ENCODE assay signal across 25 cellular contexts in the genomic region with DNA sequence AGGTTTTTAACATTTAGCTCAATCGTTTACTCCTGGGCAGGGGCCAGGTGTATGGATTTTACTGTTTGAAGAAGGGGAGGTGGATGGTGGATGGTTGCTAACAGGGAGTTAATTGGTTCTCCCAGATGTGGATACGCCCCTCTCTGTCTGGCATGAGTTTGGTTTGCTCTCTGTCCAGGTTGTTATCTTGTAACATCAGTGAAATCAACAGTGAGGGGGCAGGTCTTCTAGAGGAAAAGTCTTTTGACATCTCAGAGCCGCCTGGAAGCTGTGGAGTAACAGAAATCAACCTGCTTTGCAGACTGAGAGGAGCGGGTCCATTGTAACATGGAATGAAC.
"Had no signal": no experiment of that assay in that cellular context is flagged by ENCODE, and none has a peak within 500 bp of the region (broad histone marks: within the 10 kb centered on the region; RNA-seq: fewer than 3 reads in every experiment).

No MANE protein-coding gene starts in this region.

- H3K36me3 ChIP-seq: brain microvascular endothelial cell, pancreas, thyroid gland had no signal

- FAIRE-seq: pancreas had no signal

- H3K4me1 Mint-ChIP-seq: activated CD4-positive, alpha-beta T cell treated with anti-CD3 and anti-CD28 coated beads, Interleukin-2, amount 10 ng/mL, durations not matched to agents 7 days and 5 days; memory B cell had no signal

- H3K9me3 ChIP-seq: pancreas, psoas muscle, thyroid gland had no signal

- H3K27me3 Mint-ChIP-seq: activated CD4-positive, alpha-beta T cell treated with anti-CD3 and anti-CD28 coated beads, Interleukin-2, amount 10 ng/mL, durations not matched to agents 7 days and 5 days; dendritic cell treated with granulocyte-macrophage colony-stimulating factor and Interleukin-4, amounts not matched to agents 40 ng/mL and 50 ng/mL, for 4 days; memory B cell; natural killer cell treated with Interleukin-12 subunit alpha and Interleukin-12 subunit beta and Interleukin-15 and Interleukin-18, amount 100 ng/mL, for 72 hours; stimulated activated naive CD8-positive, alpha-beta T cell treated with anti-CD3 and anti-CD28 coated beads, Interleukin-15, Interleukin-2, amounts not matched to agents 100 ng/mL and 50 ng/mL, for 24 hours had no signal

- H3K27me3 ChIP-seq: brain microvascular endothelial cell, foreskin keratinocyte, pancreas, thyroid gland had no signal

- H3K27ac Mint-ChIP-seq: activated CD4-positive, alpha-beta T cell treated with anti-CD3 and anti-CD28 coated beads, Interleukin-2, amount 10 ng/mL, durations not matched to agents 7 days and 5 days; activated CD8-positive, alpha-beta T cell treated with anti-CD3 and anti-CD28 coated beads, Interleukin-2, amount 10 ng/mL, durations not matched to agents 7 days and 5 days; activated T-helper 1 cell treated with anti-CD3 and anti-CD28 coated beads, Interleukin-12 subunit alpha, Interleukin-12 subunit beta, Interleukin-2, Interleukin-4 antibody, amounts not matched to agents 30 ng/mL and 10 ng/mL and 1 ng/mL, durations not matched to agents 14 hours and 24 hours and 36 hours; dendritic cell treated with granulocyte-macrophage colony-stimulating factor and Interleukin-4, amounts not matched to agents 40 ng/mL and 50 ng/mL, for 4 days; natural killer cell treated with Interleukin-12 subunit alpha and Interleukin-12 subunit beta and Interleukin-15 and Interleukin-18, amount 100 ng/mL, for 72 hours; stimulated activated naive CD8-positive, alpha-beta T cell treated with anti-CD3 and anti-CD28 coated beads, Interleukin-15, Interleukin-2, amounts not matched to agents 100 ng/mL and 50 ng/mL, for 24 hours; T-helper 2 cell treated with Interferon-gamma antibody and Interleukin-4, amounts not matched to agents 5 μg/mL and 100 μg/mL, for 36 hours had no signal

- H3K4me3 Mint-ChIP-seq: activated CD4-positive, alpha-beta T cell treated with anti-CD3 and anti-CD28 coated beads, Interleukin-2, amount 10 ng/mL, durations not matched to agents 7 days and 5 days; activated CD8-positive, alpha-beta T cell treated with anti-CD3 and anti-CD28 coated beads, Interleukin-2, amount 10 ng/mL, durations not matched to agents 7 days and 5 days; activated T-helper 1 cell treated with anti-CD3 and anti-CD28 coated beads, Interleukin-12 subunit alpha, Interleukin-12 subunit beta, Interleukin-2, Interleukin-4 antibody, amounts not matched to agents 30 ng/mL and 10 ng/mL and 1 ng/mL, durations not matched to agents 14 hours and 24 hours and 36 hours; dendritic cell treated with granulocyte-macrophage colony-stimulating factor and Interleukin-4, amounts not matched to agents 40 ng/mL and 50 ng/mL, for 4 days; memory B cell; natural killer cell treated with Interleukin-12 subunit alpha and Interleukin-12 subunit beta and Interleukin-15 and Interleukin-18, amount 100 ng/mL, for 72 hours; stimulated activated naive CD8-positive, alpha-beta T cell treated with anti-CD3 and anti-CD28 coated beads, Interleukin-15, Interleukin-2, amounts not matched to agents 100 ng/mL and 50 ng/mL, for 24 hours; T-helper 2 cell treated with Interferon-gamma antibody and Interleukin-4, amounts not matched to agents 5 μg/mL and 100 μg/mL, for 36 hours had no signal

- H3K9me3 Mint-ChIP-seq: activated CD4-positive, alpha-beta T cell treated with anti-CD3 and anti-CD28 coated beads, Interleukin-2, amount 10 ng/mL, durations not matched to agents 7 days and 5 days; activated naive CD4-positive, alpha-beta T cell treated with anti-CD3 and anti-CD28 coated beads, Interleukin-2, amount 50 U/mL, for 72 hours; activated T-helper 1 cell treated with anti-CD3 and anti-CD28 coated beads, Interleukin-12 subunit alpha, Interleukin-12 subunit beta, Interleukin-2, Interleukin-4 antibody, amounts not matched to agents 30 ng/mL and 10 ng/mL and 1 ng/mL, durations not matched to agents 14 hours and 24 hours and 36 hours; dendritic cell treated with granulocyte-macrophage colony-stimulating factor and Interleukin-4, amounts not matched to agents 40 ng/mL and 50 ng/mL, for 4 days; memory B cell; natural killer cell treated with Interleukin-12 subunit alpha and Interleukin-12 subunit beta and Interleukin-15 and Interleukin-18, amount 100 ng/mL, for 72 hours; stimulated activated naive CD8-positive, alpha-beta T cell treated with anti-CD3 and anti-CD28 coated beads, Interleukin-15, Interleukin-2, amounts not matched to agents 100 ng/mL and 50 ng/mL, for 24 hours; T-helper 2 cell treated with Interferon-gamma antibody and Interleukin-4, amounts not matched to agents 5 μg/mL and 100 μg/mL, for 36 hours had no signal

- DNase-seq: activated CD4-positive, alpha-beta T cell treated with anti-CD3 and anti-CD28 coated beads, Interleukin-2, amount 10 ng/mL, durations not matched to agents 7 days and 5 days; activated CD4-positive, CD25-positive, alpha-beta regulatory T cell treated with anti-CD3 and anti-CD28 coated beads, Interleukin-2, amount 50 U/mL, for 72 hours; activated CD8-positive, alpha-beta T cell treated with anti-CD3 and anti-CD28 coated beads, Interleukin-2, amount 10 ng/mL, durations not matched to agents 7 days and 5 days; activated gamma-delta T cell treated with Interleukin-2 at 50 U/mL for 16 hours; aorta; brain microvascular endothelial cell; effector CD4-positive, alpha-beta T cell; foreskin keratinocyte; hippocampal formation; left ventricle myocardium superior; psoas muscle; right cardiac atrium; stimulated activated CD4-positive, alpha-beta T cell treated with anti-CD3 and anti-CD28 coated beads, Interleukin-12 subunit alpha, Interleukin-12 subunit beta, amount 100 ng/mL, for 4 hours; stimulated activated CD4-positive, alpha-beta T cell treated with anti-CD3 and anti-CD28 coated beads, Interleukin-4, amount 100 ng/mL, for 4 hours; substantia nigra; thyroid gland had no signal

- H3K36me3 Mint-ChIP-seq: natural killer cell treated with Interleukin-12 subunit alpha and Interleukin-12 subunit beta and Interleukin-15 and Interleukin-18, amount 100 ng/mL, for 72 hours had no signal

- H3K4me3 ChIP-seq: pancreas, psoas muscle, thyroid gland had no signal

- H3K4me1 ChIP-seq: foreskin keratinocyte had no signal

- H3K27ac ChIP-seq: brain microvascular endothelial cell, foreskin keratinocyte, pancreas, psoas muscle, thyroid gland, VCaP had no signal
